ENCODE assay signal across 8 cellular contexts in genomic region chr21:43611598-43612369, GRCh38. TPM values are rescaled to one million over a fixed set of nuclear protein-coding genes. Genes with fewer than 3 reads are reported as not detected.
DNase-seq lines count a peak whose midpoint lies in the region; ATAC-seq and TF ChIP-seq lines count a peak whose summit lies in the region.

No MANE protein-coding gene starts in this region.

- intact Hi-C loops in mucosa of descending colon (cut with DNase I, micrococcal nuclease): no loop called here

- POLR2A ChIA-PET in RWPE1 (lab: Yijun Ruan, JAX; ENCODE audit: low non-redundant PET): no interaction called here

- TF ChIP-seq CTCF in HFF-Myc (IDR thresholded peaks at IDR 0.05; ENCODE audit: low read depth, low read length, missing control alignments) (peak; percentile 85), RWPE1 (conservative IDR thresholded peaks at IDR 0.05; ENCODE audit: low read depth) (no peak; the same call in 1 of the 2 replicates), epithelial cell of esophagus (IDR thresholded peaks at IDR 0.05; ENCODE audit: insufficient read depth, low read depth, low read length, missing control alignments) (peak; percentile 67), mucosa of descending colon (IDR thresholded peaks at IDR 0.05) (peak; percentile 48)

- ATAC-seq in mucosa of descending colon: peak; percentile 89

- H3K4me3 ChIP-seq in HFF-Myc (replicated peaks; ENCODE audit: low read depth, low read length): no peak overlapping the region
- no peak overlapping the region for H3K4me3 ChIP-seq in epithelial cell of esophagus (ENCODE audit: low read length)
- H3K4me3 ChIP-seq in mucosa of descending colon: no peak overlapping the region

- no peaks in the 10 kb centered on the region for H3K36me3 ChIP-seq in mucosa of descending colon (ENCODE audit: low read depth)

- H3K27ac ChIP-seq in RWPE1: peak overlapping the region; percentile 27; the same call in 1 of the 2 replicates

- DNase-seq in COLO829 (ENCODE audit: low spot score) (peak; percentile 45), HFF-Myc (ENCODE audit: extremely low read depth, low read depth) (no peak), RWPE1 (ENCODE audit: low spot score) (peak; percentile 42), epithelial cell of esophagus (ENCODE audit: low read depth) (peak; percentile 56), mucosa of descending colon (peak; percentile 67 to 87 (median 84)), NCI-H1417 treated with DMSO at 0.1 percent for 48 hours (lab: John Stamatoyannopoulos, UW) (no peak), NCI-H1694 treated with DMSO at 0.1 percent for 48 hours (lab: John Stamatoyannopoulos, UW) (no peak), DMS79 treated with DMSO at 0.1 percent for 48 hours (lab: John Stamatoyannopoulos, UW) (no peak)

- H3K9me3 ChIP-seq in mucosa of descending colon: no peaks in the 10 kb centered on the region

- CTCF ChIA-PET in RWPE1 (lab: Yijun Ruan, JAX): no interaction called here

- H3K4me1 ChIP-seq in mucosa of descending colon (ENCODE audit: low read depth): peaks cover 25% of the 10 kb centered on the region

RNA-seq across cellular contexts. Expression of gene HSF2BP, which starts 47.5 kb away (rescaled TPM):
- total RNA-seq in mucosa of descending colon: under 1 TPM; 0.32 to 0.48 (median 0.47) TPM

RNA-seq across cellular contexts. Expression of gene RRP1B, which starts 47.6 kb away (rescaled TPM):
- 10 to 100 TPM; 11.1 to 22.5 (median 14.8) TPM for total RNA-seq in mucosa of descending colon

Comparison
In these comparisons a context has a peak if more than half of its experiments do, and no peak if none do; other contexts are left out.
1. DNase-seq: peak in COLO829 (single experiment), RWPE1 (single experiment), epithelial cell of esophagus (single experiment) and mucosa of descending colon (3 of 3); none in HFF-Myc (single experiment), NCI-H1417 treated with DMSO at 0.1 percent for 48 hours (single experiment), NCI-H1694 treated with DMSO at 0.1 percent for 48 hours (single experiment) and DMS79 treated with DMSO at 0.1 percent for 48 hours (single experiment).